ENCODE assay signal across 19 cellular contexts in the genomic region with DNA sequence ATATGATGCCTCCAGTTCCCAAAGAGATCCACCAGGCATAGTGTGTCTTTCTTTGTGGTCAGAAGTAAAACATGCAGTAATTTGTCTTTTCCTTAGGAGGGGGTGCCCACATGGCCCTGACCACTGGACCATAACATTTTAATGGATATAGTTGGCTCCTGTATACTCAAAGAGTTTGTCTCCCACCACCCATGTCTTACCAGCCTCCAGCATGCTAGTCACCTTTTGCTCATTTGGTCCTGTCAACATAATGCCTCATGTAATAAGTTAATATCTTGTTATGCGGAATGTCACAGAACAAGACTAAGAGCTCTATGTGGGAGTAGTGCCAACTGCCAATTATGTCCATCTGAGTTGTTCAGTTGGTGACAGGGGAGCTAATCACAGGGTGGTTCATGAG.
DNase-seq lines count a peak whose midpoint lies in the region; ATAC-seq, FAIRE-seq and TF ChIP-seq lines count a peak whose summit lies in the region.
"Had no signal": no experiment of that assay in that cellular context is flagged by ENCODE, and none has a peak within 500 bp of the region (broad histone marks: within the 10 kb centered on the region; RNA-seq: fewer than 3 reads in every experiment).

No MANE protein-coding gene starts in this region.

- H3K27me3 ChIP-seq in upper lobe of left lung, result no peaks in the 10 kb centered on the region
- H3K27me3 ChIP-seq in small intestine (ENCODE audit: control insufficient read depth in 2 of 2, insufficient read depth in 2 of 2, low read length in 2 of 2), result no peaks in the 10 kb centered on the region
- H3K27me3 ChIP-seq in HepG2 (ENCODE audit: control insufficient read depth in 1 of 2, insufficient read depth in 2 of 2, low read length in 2 of 2), result no peaks in the 10 kb centered on the region

- no peak overlapping the region for H3K4me3 ChIP-seq in upper lobe of left lung
- no peak overlapping the region for H3K4me3 ChIP-seq in small intestine (ENCODE audit: low read depth in 1 of 2, low read length in 2 of 2)
- H3K4me3 ChIP-seq in HepG2 (replicated peaks in 1 of 3; ENCODE audit: insufficient read depth in 1 of 3, low read depth in 2 of 3, low read length in 3 of 3), result no peak overlapping the region
- H3K4me3 ChIP-seq: GM23248 had no signal

- TF ChIP-seq POLR2A in upper lobe of left lung (IDR thresholded peaks at IDR 0.05) (no peak), HepG2 (IDR thresholded peaks at IDR 0.05; ENCODE audit: insufficient read depth in 1 of 2, low read depth in 2 of 2, low read length in 2 of 2) (no peak)

- H3K9ac ChIP-seq in HepG2 (ENCODE audit: insufficient read depth, low read depth, low read length), result no peak overlapping the region
- H3K9ac ChIP-seq: GM23248 had no signal

- H4K20me1 ChIP-seq in HepG2 (ENCODE audit: insufficient read depth, low read length), result no peaks in the 10 kb centered on the region

- TF ChIP-seq CTCF in upper lobe of left lung (IDR thresholded peaks at IDR 0.05), result no peak
- no peak for TF ChIP-seq CTCF in HepG2 (CRISPR knock-in tag; IDR thresholded peaks at IDR 0.05)

- no peak overlapping the region for H2AFZ ChIP-seq in HepG2 (ENCODE audit: low read length)
- H2AFZ ChIP-seq: GM23248 had no signal

- no peak overlapping the region for H3K27ac ChIP-seq in upper lobe of left lung
- no peak overlapping the region for H3K27ac ChIP-seq in small intestine (ENCODE audit: low read depth in 1 of 2, low read length in 1 of 2)
- H3K27ac ChIP-seq in HepG2 (ENCODE audit: extremely low read length, insufficient read depth, low read length), result no peak overlapping the region
- H3K27ac ChIP-seq: GM23248 had no signal

- H3K36me3 ChIP-seq in upper lobe of left lung (no peaks in the 10 kb centered on the region), small intestine (ENCODE audit: control insufficient read depth in 2 of 2, insufficient read depth in 2 of 2, low read length in 2 of 2) (no peaks in the 10 kb centered on the region), HepG2 (replicated peaks in 1 of 2; ENCODE audit: control insufficient read depth in 1 of 2, insufficient read depth in 2 of 2, low read length in 2 of 2) (no peaks in the 10 kb centered on the region)

- no peaks in the 10 kb centered on the region for H3K79me2 ChIP-seq in HepG2 (ENCODE audit: insufficient read depth, low read length)

- BruUV-seq in HepG2 (replicated peaks; lab: Mats Ljungman, UMichigan), result no TSS peak

- DNase-seq in NCI-H1694 (lab: John Stamatoyannopoulos, UW), result peak; percentile 7
- peak; percentile 70 for DNase-seq in NCI-H2227 (lab: John Stamatoyannopoulos, UW; ENCODE audit: unreplicated experiment)
- DNase-seq in RCC 7860 (ENCODE audit: low spot score), result peak; percentile 37
- peak; percentile 20 for DNase-seq in renal cortical epithelial cell (ENCODE audit: low read depth)
- DNase-seq in upper lobe of left lung, result no peak
- DNase-seq in small intestine, result no peak
- no peak for DNase-seq in HepG2 (ENCODE audit: low spot score)
- DNase-seq: C1 segment of cervical spinal cord; Caco-2; CD4-positive, alpha-beta memory T cell; DMS153; DND-41; GM23248; H7; HCEC 1CT had no signal

- intact Hi-C loops in HepG2 (cut with micrococcal nuclease; ENCODE audit: unreplicated experiment), result no loop called here

- FAIRE-seq in RCC 7860 (lab: Jason Lieb, UNC), result no peak
- FAIRE-seq in small intestine (lab: Jason Lieb, UNC), result no peak
- no peak for FAIRE-seq in HepG2 (lab: Jason Lieb, UNC)
- FAIRE-seq: G401.6, GM12892, GM19239, H1 had no signal

- no peaks in the 10 kb centered on the region for H3K9me3 ChIP-seq in upper lobe of left lung
- H3K9me3 ChIP-seq in small intestine (ENCODE audit: control insufficient read depth, low read depth), result no peaks in the 10 kb centered on the region
- H3K9me3 ChIP-seq in HepG2 (ENCODE audit: low read length), result no peaks in the 10 kb centered on the region
- H3K9me3 ChIP-seq: Caco-2 had no signal

- in situ Hi-C loops in HepG2 (cut with HindIII; ENCODE audit: extremely low pct_ligation_motif_present, low pct_unique_long_range_greater_than_20kb), result no loop called here

- 79 to 100% methylated on average over 1 of the region's 1 CpG for WGBS in upper lobe of left lung, 2 donors
- 93 to 96% (median 96%) methylated on average over 1 of the region's 1 CpG for WGBS in small intestine, 3 donors
- WGBS in HepG2 (ENCODE audit: low lambda C conversion rate), result 100% methylated on average over 1 of the region's 1 CpG

- H3K4me1 ChIP-seq in upper lobe of left lung (peaks cover 0 to 7% (median 0%) of the 10 kb centered on the region in 4 donors), small intestine (ENCODE audit: control insufficient read depth in 2 of 2, insufficient read depth in 1 of 2, low read depth in 1 of 2, low read length in 1 of 2) (no peaks in the 10 kb centered on the region), HepG2 (ENCODE audit: insufficient read depth, low read length) (peaks cover 24% of the 10 kb centered on the region)
- H3K4me1 ChIP-seq: Caco-2 had no signal

- ATAC-seq in upper lobe of left lung (ENCODE audit: low FRiP score in 2 of 2) (no peak), HepG2 (no peak)

- TF ChIP-seq EP300 in upper lobe of left lung (IDR thresholded peaks at IDR 0.05) (no peak), HepG2 (IDR thresholded peaks at IDR 0.05; ENCODE audit: low read depth in 2 of 2, low read length in 2 of 2) (no peak), HepG2 (CRISPR knock-in tag; IDR thresholded peaks at IDR 0.05; ENCODE audit: borderline replicate concordance) (no peak)

- CTCF ChIA-PET in HepG2 (lab: Yijun Ruan, JAX; ENCODE audit: low intra/inter-chr PET ratio, low total read pairs), result no interaction called here

- TF ChIP-seq RAD21 in HepG2 (CRISPR knock-in tag; IDR thresholded peaks at IDR 0.05), result no peak

- POLR2A ChIA-PET in HepG2 (lab: Yijun Ruan, JAX), result no interaction called here

- H3K4me2 ChIP-seq in HepG2 (ENCODE audit: low read depth, low read length), result no peak overlapping the region

TF ChIP-seq in HepG2, 621 proteins besides CTCF, POLR2A, EP300 and RAD21:
- TF ChIP-seq HOXA7 (CRISPR knock-in tag; IDR thresholded peaks at IDR 0.05) (no peak), IRX3 (CRISPR knock-in tag; IDR thresholded peaks at IDR 0.05; ENCODE audit: borderline replicate concordance, low read depth) (no peak), ATF1 (CRISPR knock-in tag; IDR thresholded peaks at IDR 0.05) (no peak), ZNF816 (CRISPR knock-in tag; IDR thresholded peaks at IDR 0.05; ENCODE audit: borderline replicate concordance) (no peak), GABPA (IDR thresholded peaks at IDR 0.05; ENCODE audit: low read depth, low read length) (no peak), GABPA (CRISPR knock-in tag; IDR thresholded peaks at IDR 0.05; ENCODE audit: low read depth) (no peak), GTF3A (CRISPR knock-in tag; conservative IDR thresholded peaks at IDR 0.05) (no peak), ETV5 (CRISPR knock-in tag; IDR thresholded peaks at IDR 0.05; ENCODE audit: borderline replicate concordance) (no peak), U2AF2 (IDR thresholded peaks at IDR 0.05; ENCODE audit: low read depth, low read length) (no peak), ZNF747 (CRISPR knock-in tag; IDR thresholded peaks at IDR 0.05; ENCODE audit: borderline replicate concordance) (no peak), HDAC2 (CRISPR knock-in tag; IDR thresholded peaks at IDR 0.05) (no peak), MTF1 (CRISPR knock-in tag; IDR thresholded peaks at IDR 0.05) (no peak), AHR (CRISPR knock-in tag; IDR thresholded peaks at IDR 0.05) (no peak), TCF7L2 (IDR thresholded peaks at IDR 0.05; ENCODE audit: low read depth, low read length) (no peak), MEF2D (CRISPR knock-in tag; IDR thresholded peaks at IDR 0.05) (no peak)
- TF ChIP-seq, protein P1, sequence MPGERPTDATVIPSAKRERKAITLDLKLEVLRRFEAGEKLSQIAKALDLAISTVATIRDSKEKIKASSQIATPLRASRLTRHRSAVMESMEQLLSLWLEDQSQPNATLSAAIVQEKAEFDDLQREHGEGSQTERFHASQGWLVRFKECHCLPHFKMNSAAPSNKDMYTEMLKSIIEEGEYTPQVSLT (CRISPR knock-in tag; IDR thresholded peaks at IDR 0.05; ENCODE audit: borderline replicate concordance, low read depth), result no peak
- TF ChIP-seq, protein P2, sequence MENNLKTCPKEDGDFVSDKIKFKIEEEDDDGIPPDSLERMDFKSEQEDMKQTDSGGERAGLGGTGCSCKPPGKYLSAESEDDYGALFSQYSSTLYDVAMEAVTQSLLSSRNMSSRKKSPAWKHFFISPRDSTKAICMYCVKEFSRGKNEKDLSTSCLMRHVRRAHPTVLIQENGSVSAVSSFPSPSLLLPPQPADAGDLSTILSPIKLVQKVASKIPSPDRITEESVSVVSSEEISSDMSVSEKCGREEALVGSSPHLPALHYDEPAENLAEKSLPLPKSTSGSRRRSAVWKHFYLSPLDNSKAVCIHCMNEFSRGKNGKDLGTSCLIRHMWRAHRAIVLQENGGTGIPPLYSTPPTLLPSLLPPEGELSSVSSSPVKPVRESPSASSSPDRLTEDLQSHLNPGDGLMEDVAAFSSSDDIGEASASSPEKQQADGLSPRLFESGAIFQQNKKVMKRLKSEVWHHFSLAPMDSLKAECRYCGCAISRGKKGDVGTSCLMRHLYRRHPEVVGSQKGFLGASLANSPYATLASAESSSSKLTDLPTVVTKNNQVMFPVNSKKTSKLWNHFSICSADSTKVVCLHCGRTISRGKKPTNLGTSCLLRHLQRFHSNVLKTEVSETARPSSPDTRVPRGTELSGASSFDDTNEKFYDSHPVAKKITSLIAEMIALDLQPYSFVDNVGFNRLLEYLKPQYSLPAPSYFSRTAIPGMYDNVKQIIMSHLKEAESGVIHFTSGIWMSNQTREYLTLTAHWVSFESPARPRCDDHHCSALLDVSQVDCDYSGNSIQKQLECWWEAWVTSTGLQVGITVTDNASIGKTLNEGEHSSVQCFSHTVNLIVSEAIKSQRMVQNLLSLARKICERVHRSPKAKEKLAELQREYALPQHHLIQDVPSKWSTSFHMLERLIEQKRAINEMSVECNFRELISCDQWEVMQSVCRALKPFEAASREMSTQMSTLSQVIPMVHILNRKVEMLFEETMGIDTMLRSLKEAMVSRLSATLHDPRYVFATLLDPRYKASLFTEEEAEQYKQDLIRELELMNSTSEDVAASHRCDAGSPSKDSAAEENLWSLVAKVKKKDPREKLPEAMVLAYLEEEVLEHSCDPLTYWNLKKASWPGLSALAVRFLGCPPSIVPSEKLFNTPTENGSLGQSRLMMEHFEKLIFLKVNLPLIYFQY (CRISPR knock-in tag; IDR thresholded peaks at IDR 0.05; ENCODE audit: borderline replicate concordance), result no peak

Comparison
In these comparisons a context has a peak if more than half of its experiments do, and no peak if none do; other contexts are left out.
1. DNase-seq: peak in NCI-H1694 (single experiment), NCI-H2227 (single experiment), RCC 7860 (single experiment) and renal cortical epithelial cell (single experiment); none in upper lobe of left lung (0 of 2), small intestine (single experiment) and HepG2 (single experiment).